8 cellular contexts compared by ENCODE assay signal in genomic region chr13:46648166-46648607, GRCh38.
DNase-seq lines count a peak whose midpoint lies in the region; ATAC-seq and TF ChIP-seq lines count a peak whose summit lies in the region.

No MANE protein-coding gene starts in this region.

- no peaks in the 10 kb centered on the region for H3K9me2 ChIP-seq in GM23338 (ENCODE audit: insufficient read depth)

- peaks cover 27% of the 10 kb centered on the region for H3K4me1 Mint-ChIP-seq in GM23338

- H3K4me1 ChIP-seq in GM23338 (ENCODE audit: insufficient read depth) (peaks cover 7% of the 10 kb centered on the region; the same call in 1 of the 2 replicates), spleen (peaks cover 18 to 87% (median 51%) of the 10 kb centered on the region in 6 donors)

- no peaks in the 10 kb centered on the region for H3F3A ChIP-seq in GM23338 (replicated peaks; ENCODE audit: low read depth)

- H3K36me3 Mint-ChIP-seq in GM23338 (ENCODE audit: low read depth) = no peaks in the 10 kb centered on the region; the same call in 2 of the 3 replicates

- no peak overlapping the region for H3K27ac Mint-ChIP-seq in GM23338

- H3K4me3 ChIP-seq in GM23338 = no peak overlapping the region
- no peak overlapping the region for H3K4me3 ChIP-seq in spleen

- intact Hi-C loops in spleen (cut with DNase I; ENCODE audit: low total_unique reads) = no loop called here

- H3K9me3 ChIP-seq in spleen = no peaks in the 10 kb centered on the region

- H3K4me2 ChIP-seq in GM23338 = 0 out of 2 replicates have a peak overlapping the region, but pooled peaks have one; percentile 34

- no peak overlapping the region for H2AFZ ChIP-seq in GM23338

- peak; percentile 42 for DNase-seq in SIG-M5 treated with dmso at 0.1 percent for 504 hours (lab: John Stamatoyannopoulos, UW; ENCODE audit: unreplicated experiment)
- DNase-seq in SIG-M5 (lab: John Stamatoyannopoulos, UW) = no peak
- DNase-seq in GM23338 (ENCODE audit: low spot score) = peak; percentile 65
- DNase-seq in Kasumi-1 (lab: John Stamatoyannopoulos, UW) = peak; percentile 20 to 27
- peak; percentile 89 for DNase-seq in amniotic epithelial cell (ENCODE audit: low read depth)
- DNase-seq in spleen = peak; percentile 79
- DNase-seq in iPS-NIHi11 (ENCODE audit: low spot score) = no peak
- DNase-seq in NOMO-1 treated with dmso at 0.1 percent for 144 hours (lab: John Stamatoyannopoulos, UW; ENCODE audit: unreplicated experiment) = no peak

- no peaks in the 10 kb centered on the region for H3K9me3 Mint-ChIP-seq in GM23338

- H3K79me2 ChIP-seq in GM23338 (replicated peaks; ENCODE audit: insufficient read depth) = peaks cover 23% of the 10 kb centered on the region

- peak; percentile 82 for ATAC-seq in GM23338

- no peak overlapping the region for H3K4me3 Mint-ChIP-seq in GM23338

- no peak for TF ChIP-seq POLR2A in spleen (IDR thresholded peaks at IDR 0.05)

- no peaks in the 10 kb centered on the region for H3K27me3 Mint-ChIP-seq in GM23338 (ENCODE audit: insufficient read depth, low read depth, poor library complexity)

- H3K27me3 ChIP-seq in GM23338 (ENCODE audit: insufficient read depth) (no peaks in the 10 kb centered on the region), spleen (replicated peaks in 1 of 7) (no peaks in the 10 kb centered on the region)

- H3K27ac ChIP-seq in GM23338 (ENCODE audit: low read depth) (no peak overlapping the region), spleen (peak overlapping the region in 1 of 8 donors; percentile 9)

- no peaks in the 10 kb centered on the region for H3K36me3 ChIP-seq in GM23338 (ENCODE audit: insufficient read depth)
- H3K36me3 ChIP-seq in spleen = peaks cover 0 to 6% (median 0%) of the 10 kb centered on the region in 6 donors

- TF ChIP-seq CTCF in GM23338 (conservative IDR thresholded peaks at IDR 0.05; ENCODE audit: low read depth in 2 of 2) (no peak), spleen (IDR thresholded peaks at IDR 0.05 in 8 of 11, conservative IDR thresholded peaks at IDR 0.05 in 3 of 11) (no peak)

- 54 to 68% (median 61%) methylated on average over 4 of the region's 4 CpGs for WGBS in spleen, 5 donors

- peaks cover 7% of the 10 kb centered on the region; the same call in 1 of the 2 replicates for H4K20me1 ChIP-seq in GM23338 (replicated peaks; ENCODE audit: insufficient read depth)

TF ChIP-seq in GM23338, 12 proteins besides CTCF, POLR2A, EP300 and RAD21:
- TF ChIP-seq REST (IDR thresholded peaks at IDR 0.05; ENCODE audit: unreplicated experiment) (no peak), NANOG (IDR thresholded peaks at IDR 0.05; ENCODE audit: borderline replicate concordance) (no peak), ETS1 (IDR thresholded peaks at IDR 0.05) (no peak), EZH2phosphoT487 (IDR thresholded peaks at IDR 0.05; ENCODE audit: unreplicated experiment) (no peak), ZNF462 (CRISPR knock-in tag; IDR thresholded peaks at IDR 0.05) (no peak), JUNB (IDR thresholded peaks at IDR 0.05; ENCODE audit: unreplicated experiment) (no peak), EZH2 (IDR thresholded peaks at IDR 0.05; ENCODE audit: low read depth, unreplicated experiment) (no peak), POLR2AphosphoS5 (IDR thresholded peaks at IDR 0.05; ENCODE audit: low read depth) (no peak), CREB1 (CRISPR knock-in tag; IDR thresholded peaks at IDR 0.05; ENCODE audit: low read depth) (no peak), ZNF114 (CRISPR knock-in tag; IDR thresholded peaks at IDR 0.05) (no peak), STAT1 (IDR thresholded peaks at IDR 0.05; ENCODE audit: unreplicated experiment) (no peak), ZNF331 (CRISPR knock-in tag; IDR thresholded peaks at IDR 0.05; ENCODE audit: low read depth) (no peak)

Comparison
In these comparisons a context has a peak if more than half of its experiments do, and no peak if none do; other contexts are left out.
1. DNase-seq: peak in SIG-M5 treated with dmso at 0.1 percent for 504 hours (single experiment), GM23338 (single experiment), Kasumi-1 (2 of 2), amniotic epithelial cell (single experiment) and spleen (single experiment); none in SIG-M5 (single experiment), iPS-NIHi11 (single experiment) and NOMO-1 treated with dmso at 0.1 percent for 144 hours (single experiment).